Comparison of ENCODE assay signal across 18 cellular contexts in genomic region chr4:26084414-26084813, GRCh38.
DNase-seq lines count a peak whose midpoint lies in the region; ATAC-seq and TF ChIP-seq lines count a peak whose summit lies in the region.
"Had no signal": no experiment of that assay in that cellular context is flagged by ENCODE, and none has a peak within 500 bp of the region (broad histone marks: within the 10 kb centered on the region; RNA-seq: fewer than 3 reads in every experiment).

No MANE protein-coding gene starts in this region.

- H3K4me2 ChIP-seq in hepatocyte, result no peak overlapping the region

- H3K4me1 ChIP-seq in cardiac muscle cell (ENCODE audit: low read depth), result peaks cover 11% of the 10 kb centered on the region
- peaks cover 12% of the 10 kb centered on the region for H3K4me1 ChIP-seq in hepatocyte (ENCODE audit: insufficient read depth)
- H3K4me1 ChIP-seq in uterus, result no peaks in the 10 kb centered on the region
- H3K4me1 ChIP-seq: parathyroid adenoma had no signal

- POLR2A ChIA-PET in activated CD4-positive, alpha-beta memory T cell treated with anti-CD3 and anti-CD28 coated beads for 36 hours (lab: Charles Lee), result interaction anchor here (0.7 to 3.6 kb wide), 8 partner anchors 9 to 235 kb away, joined by 3 to 42 read pairs (median 4); partner anchors contain the start of gene RBPJ

- TF ChIP-seq CTCF in cardiac muscle cell (IDR thresholded peaks at IDR 0.05; ENCODE audit: low read depth, low read length) (no peak), hepatocyte (IDR thresholded peaks at IDR 0.05; ENCODE audit: poor library complexity) (no peak), uterus (IDR thresholded peaks at IDR 0.05) (no peak)

- no peak for TF ChIP-seq POLR2A in uterus (IDR thresholded peaks at IDR 0.05)

- H3K36me3 Mint-ChIP-seq in activated CD4-positive, alpha-beta memory T cell treated with anti-CD3 and anti-CD28 coated beads for 36 hours, result no peaks in the 10 kb centered on the region

- no peaks in the 10 kb centered on the region for H3K27me3 Mint-ChIP-seq in activated CD4-positive, alpha-beta memory T cell treated with anti-CD3 and anti-CD28 coated beads for 36 hours

- no peaks in the 10 kb centered on the region for H3K9me2 ChIP-seq in hepatocyte (replicated peaks; ENCODE audit: insufficient read depth)

- WGBS in hepatocyte (ENCODE audit: low lambda C conversion rate, missing lambda C conversion rate), result 95% methylated on average over 4 of the region's 4 CpGs

- peak overlapping the region; percentile 90 for H3K27ac Mint-ChIP-seq in activated CD4-positive, alpha-beta memory T cell treated with anti-CD3 and anti-CD28 coated beads for 36 hours

- H3K27ac ChIP-seq in cardiac muscle cell (peak overlapping the region; percentile 8), hepatocyte (peak overlapping the region; percentile 67), uterus (peak overlapping the region; percentile 7 to 70)
- H3K27ac ChIP-seq: parathyroid adenoma had no signal

- peak overlapping the region; percentile 4 for H3K4me3 Mint-ChIP-seq in activated CD4-positive, alpha-beta memory T cell treated with anti-CD3 and anti-CD28 coated beads for 36 hours

- H3K27me3 ChIP-seq in cardiac muscle cell (no peaks in the 10 kb centered on the region), hepatocyte (no peaks in the 10 kb centered on the region), uterus (no peaks in the 10 kb centered on the region)

- no peak overlapping the region for H3K4me3 ChIP-seq in cardiac muscle cell
- no peak overlapping the region for H3K4me3 ChIP-seq in hepatocyte
- no peak overlapping the region for H3K4me3 ChIP-seq in uterus
- H3K4me3 ChIP-seq: esophagus squamous epithelium, K562 had no signal

- no peak overlapping the region for H2AFZ ChIP-seq in hepatocyte
- H2AFZ ChIP-seq: parathyroid adenoma had no signal

- H3K36me3 ChIP-seq in cardiac muscle cell, result no peaks in the 10 kb centered on the region
- H3K36me3 ChIP-seq in hepatocyte (replicated peaks; ENCODE audit: insufficient read depth, low read depth), result no peaks in the 10 kb centered on the region
- no peaks in the 10 kb centered on the region for H3K36me3 ChIP-seq in uterus
- H3K36me3 ChIP-seq: esophagus squamous epithelium had no signal

- CTCF ChIA-PET in activated CD4-positive, alpha-beta memory T cell treated with anti-CD3 and anti-CD28 coated beads for 36 hours (lab: Charles Lee), result interaction anchor here (0.9 to 2.8 kb wide), 8 partner anchors 8 to 326 kb away, joined by 3 to 13 read pairs (median 5); no protein-coding TSS in a partner anchor

- H4K20me1 ChIP-seq in hepatocyte (ENCODE audit: insufficient read depth, poor library complexity, severe bottlenecking), result no peaks in the 10 kb centered on the region

- no peaks in the 10 kb centered on the region for H3K79me2 ChIP-seq in hepatocyte
- H3K79me2 ChIP-seq: parathyroid adenoma had no signal

- no peaks in the 10 kb centered on the region for H3K9me3 Mint-ChIP-seq in activated CD4-positive, alpha-beta memory T cell treated with anti-CD3 and anti-CD28 coated beads for 36 hours

- H3K9me3 ChIP-seq in cardiac muscle cell (ENCODE audit: low read depth) (no peaks in the 10 kb centered on the region), hepatocyte (ENCODE audit: low read depth) (no peaks in the 10 kb centered on the region), uterus (no peaks in the 10 kb centered on the region)
- H3K9me3 ChIP-seq: esophagus squamous epithelium had no signal

- DNase-seq in cardiac muscle cell (ENCODE audit: low read depth in 1 of 2, low spot score in 1 of 2) (no peak), Right ventricle myocardium superior (no peak), hepatocyte (ENCODE audit: low spot score) (no peak), uterus (no peak), NCI-H1436 (lab: John Stamatoyannopoulos, UW) (no peak), LoVo (ENCODE audit: low spot score) (no peak)
- no peak for DNase-seq in activated CD4-positive, alpha-beta memory T cell treated with anti-CD3 and anti-CD28 coated beads for 36 hours
- DNase-seq: activated CD4-positive, alpha-beta T cell treated with anti-CD3 and anti-CD28 coated beads for 1 hour; dermis blood vessel endothelial cell; esophagus squamous epithelium; GDM1; hippocampal formation; left colon; NCI-H1092; stimulated activated CD4-positive, alpha-beta T cell treated with anti-CD3 and anti-CD28 coated beads, Interleukin-12 subunit alpha, Interleukin-12 subunit beta, amount 100 ng/mL, for 4 hours had no signal

- peaks cover 87% of the 10 kb centered on the region for H3K4me1 Mint-ChIP-seq in activated CD4-positive, alpha-beta memory T cell treated with anti-CD3 and anti-CD28 coated beads for 36 hours (ENCODE audit: low read depth)

- no peak for ATAC-seq in Right ventricle myocardium superior (ENCODE audit: poor library complexity)
- no peak for ATAC-seq in GM19467 (IDR thresholded peaks at IDR 0.05; ENCODE audit: unreplicated experiment)
- ATAC-seq: K562, left colon had no signal

- intact Hi-C loops in Right ventricle myocardium superior (cut with DNase I), result no loop called here
- intact Hi-C loops in activated CD4-positive, alpha-beta memory T cell treated with anti-CD3 and anti-CD28 coated beads for 36 hours (cut with micrococcal nuclease), result loop anchor here (5.0 kb wide), 2 partner anchors 778 to 793 kb away; partner anchors contain the start of gene STIM2
- intact Hi-C loops in uterus (cut with DNase I; ENCODE audit: low total_unique reads), result no loop called here

Comparison
In these comparisons a context has a peak if more than half of its experiments do, and no peak if none do; other contexts are left out.
1. H3K27ac ChIP-seq: peak in every context shown above with its lines; median percentile 67 in hepatocyte; 38 in uterus; 8 in cardiac muscle cell.